In the genomic region with DNA sequence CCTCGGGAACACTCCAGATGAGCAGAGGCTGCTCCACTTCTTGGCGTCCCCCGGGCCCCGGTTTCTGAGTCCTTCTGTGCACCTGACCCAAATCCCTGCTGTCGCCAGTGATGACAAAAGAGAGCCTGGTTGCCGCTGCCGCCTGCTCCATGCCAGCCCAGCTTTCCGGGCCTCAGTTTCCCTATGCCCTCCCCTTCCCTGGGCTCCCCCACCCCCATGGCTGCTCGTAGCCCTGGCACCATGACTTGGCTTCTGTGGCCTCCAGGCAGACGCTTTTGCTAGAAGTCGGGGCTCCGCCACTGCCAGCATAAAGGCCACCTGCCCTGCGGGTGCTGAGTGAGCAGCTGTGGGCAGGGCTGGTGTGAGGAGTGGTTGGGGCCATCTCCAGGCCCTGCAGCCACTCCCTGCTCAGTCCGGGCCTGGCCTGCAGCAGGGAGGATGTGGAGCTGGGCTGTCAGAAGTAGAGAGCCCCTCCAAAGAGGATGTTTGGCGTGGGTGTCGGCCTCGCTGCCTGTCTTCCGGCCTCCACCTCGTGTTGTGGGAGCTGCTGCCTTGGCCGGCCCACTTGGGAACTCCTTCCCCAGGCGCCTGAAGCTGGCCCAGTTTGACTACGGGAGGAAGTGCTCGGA, we compare ENCODE assay signal across 26 cellular contexts.
"Had no signal": no experiment of that assay in that cellular context is flagged by ENCODE, and none has a peak within 500 bp of the region (broad histone marks: within the 10 kb centered on the region; RNA-seq: fewer than 3 reads in every experiment).

No MANE protein-coding gene starts in this region.

- H3K27ac ChIP-seq: adrenal gland, RWPE1, SJCRH30 had no signal

- DNase-seq: activated CD4-positive, alpha-beta T cell treated with anti-CD3 and anti-CD28 coated beads for 48 hours; activated CD4-positive, alpha-beta T cell treated with anti-CD3 and anti-CD28 coated beads, Interleukin-2, amount 50 U/mL, for 4 hours; activated CD8-positive, alpha-beta memory T cell treated with anti-CD3 and anti-CD28 coated beads, Interleukin-2, amount 50 U/mL, for 48 hours; activated CD8-positive, alpha-beta T cell treated with anti-CD3 and anti-CD28 coated beads, Interleukin-2, amount 10 ng/mL, durations not matched to agents 7 days and 5 days; activated naive CD4-positive, alpha-beta T cell treated with anti-CD3 and anti-CD28 coated beads, Interleukin-2, amount 50 U/mL, for 16 hours; activated naive CD8-positive, alpha-beta T cell treated with anti-CD3 and anti-CD28 coated beads, Interleukin-2, amount 10 ng/mL, durations not matched to agents 7 days and 5 days; activated T-cell treated with anti-CD3 and anti-CD28 coated beads, Interleukin-2, amount 50 U/mL, for 1 hour; adrenal gland; anterior cingulate cortex; cerebellar nuclear complex; MM.1S; NCI-H1105; NCI-H1436; NCI-H1694 treated with DMSO at 0.1 percent for 48 hours; NCI-H2029 treated with DMSO at 0.1 percent for 48 hours; NCI-H345; NCI-H510A; NCI-H526 treated with DMSO at 0.1 percent for 48 hours; NCI-H82; NK-92 treated with Interleukin-12 subunit alpha and Interleukin-12 subunit beta, amount 100 ng/mL, for 24 hours; OCI-M1; Right ventricle myocardium superior; SJCRH30 had no signal

- ATAC-seq: activated CD4-positive, CD25-positive, alpha-beta regulatory T cell treated with anti-CD3 and anti-CD28 coated beads, Interleukin-2, amount 50 U/mL, for 24 hours; activated CD8-positive, alpha-beta T cell treated with anti-CD3 and anti-CD28 coated beads, Interleukin-2, amount 10 ng/mL, durations not matched to agents 7 days and 5 days; Panc1 had no signal

- H3K27me3 ChIP-seq: adrenal gland, SJCRH30 had no signal

- H3K4me1 ChIP-seq: adrenal gland, SJCRH30 had no signal

- H3K9me3 ChIP-seq: adrenal gland had no signal

- H3K4me3 ChIP-seq: adrenal gland, SJCRH30 had no signal
